Comparison of ENCODE assay signal across 1 cellular context in the genomic region with DNA sequence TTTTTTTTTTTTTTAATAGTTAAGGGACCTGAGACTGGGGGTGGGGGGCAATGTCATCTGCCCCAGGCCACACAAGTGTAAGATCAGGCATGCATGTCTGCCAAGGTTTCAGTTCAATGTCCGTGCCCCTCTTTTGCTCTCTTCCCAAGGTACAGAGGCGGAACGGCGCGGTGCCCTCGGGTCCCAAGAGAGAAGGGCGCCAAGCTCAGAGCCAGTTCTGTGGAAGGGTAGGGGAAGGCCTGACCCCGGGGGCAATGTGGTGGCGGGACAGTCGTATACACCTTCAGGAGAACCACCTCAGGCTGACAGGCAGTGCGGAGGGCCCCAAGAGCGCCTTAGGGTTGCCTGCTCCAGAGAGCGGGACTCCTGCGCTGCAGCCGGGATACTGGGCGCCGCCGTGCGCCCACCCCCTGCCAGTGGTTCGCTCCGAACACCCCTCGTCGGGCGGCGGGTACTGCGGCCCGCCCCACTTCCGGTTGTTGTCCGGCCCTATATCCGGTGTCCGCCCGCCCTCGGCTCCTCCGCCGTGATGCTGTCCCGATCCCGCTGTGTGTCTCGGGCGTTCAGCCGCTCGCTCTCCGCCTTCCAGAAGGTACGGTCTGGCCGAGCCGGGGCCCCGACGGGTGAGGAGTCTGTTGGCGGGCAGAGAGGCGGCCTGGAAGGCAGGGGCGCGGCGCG.
A peak's percentile ranks its signal among the peaks of the same experiment; 100 is the strongest.
TF ChIP-seq lines count a peak whose summit lies in the region.

Gene DLST (plus strand): TSS at position 492 of the 678 bp plus-strand sequence. CDS start 38 bp downstream, at position 530.

TF ChIP-seq in GM12878, 131 proteins besides CTCF, POLR2A, EP300 and RAD21 (continued from another document and continues in another):
- TF ChIP-seq ELK1 (IDR thresholded peaks at IDR 0.05; ENCODE audit: low read depth, low read length), result peak; percentile 80
- TF ChIP-seq SRF (IDR thresholded peaks at IDR 0.05; ENCODE audit: low read depth in 2 of 2, low read length in 2 of 2), result no peak
- no peak for TF ChIP-seq USF2 (IDR thresholded peaks at IDR 0.05; ENCODE audit: borderline replicate concordance, low read depth, low read length)
- peak; percentile 93 for TF ChIP-seq LARP7 (IDR thresholded peaks at IDR 0.05)
- TF ChIP-seq CEBPB (IDR thresholded peaks at IDR 0.05; ENCODE audit: borderline replicate concordance in 1 of 2, low read depth in 2 of 2, low read length in 2 of 2), result no peak
- peak; percentile 89 for TF ChIP-seq CBX5 (IDR thresholded peaks at IDR 0.05; ENCODE audit: low read depth)
- no peak for TF ChIP-seq RAD51 (IDR thresholded peaks at IDR 0.05)
- TF ChIP-seq KLF5 (IDR thresholded peaks at IDR 0.05; ENCODE audit: partially characterized antibody), result peak; percentile 99
- no peak for TF ChIP-seq SMAD1 (IDR thresholded peaks at IDR 0.05; ENCODE audit: low read depth, partially characterized antibody)
- no peak for TF ChIP-seq TCF7 (IDR thresholded peaks at IDR 0.05; ENCODE audit: borderline replicate concordance)
- no peak for TF ChIP-seq FOXM1 (IDR thresholded peaks at IDR 0.05; ENCODE audit: low read depth, low read length)
- no peak for TF ChIP-seq ZNF622 (IDR thresholded peaks at IDR 0.05)
- TF ChIP-seq CHD1 (IDR thresholded peaks at IDR 0.05; ENCODE audit: low read depth, low read length), result peak; percentile 100
- peak; percentile 59; the same call in 1 of the 2 replicates for TF ChIP-seq EED (IDR thresholded peaks at IDR 0.05; ENCODE audit: low read depth)
- peak; percentile 72; the same call in 2 of the 3 replicates for TF ChIP-seq POU2F2 (IDR thresholded peaks at IDR 0.05; ENCODE audit: borderline replicate concordance, low read depth, low read length)
- peak; percentile 61; the same call in 1 of the 2 replicates for TF ChIP-seq IRF4 (IDR thresholded peaks at IDR 0.05; ENCODE audit: low read depth, low read length)
- no peak for TF ChIP-seq CHD4 (IDR thresholded peaks at IDR 0.05)
- TF ChIP-seq HDAC2 (IDR thresholded peaks at IDR 0.05), result no peak
- no peak for TF ChIP-seq ZNF274 (IDR thresholded peaks at IDR 0.05; ENCODE audit: insufficient read depth, insufficient read length)
- no peak for TF ChIP-seq MYC (IDR thresholded peaks at IDR 0.05; ENCODE audit: insufficient read depth, insufficient read length, insufficient replicate concordance, low read length, severe bottlenecking)
- TF ChIP-seq IKZF1 (conservative IDR thresholded peaks at IDR 0.05), result peak; percentile 95
- no peak for TF ChIP-seq CEBPZ (IDR thresholded peaks at IDR 0.05; ENCODE audit: low read depth, low read length)
- TF ChIP-seq SREBF1 (IDR thresholded peaks at IDR 0.05; ENCODE audit: low read length), result peak; percentile 98
- TF ChIP-seq, protein P1, sequence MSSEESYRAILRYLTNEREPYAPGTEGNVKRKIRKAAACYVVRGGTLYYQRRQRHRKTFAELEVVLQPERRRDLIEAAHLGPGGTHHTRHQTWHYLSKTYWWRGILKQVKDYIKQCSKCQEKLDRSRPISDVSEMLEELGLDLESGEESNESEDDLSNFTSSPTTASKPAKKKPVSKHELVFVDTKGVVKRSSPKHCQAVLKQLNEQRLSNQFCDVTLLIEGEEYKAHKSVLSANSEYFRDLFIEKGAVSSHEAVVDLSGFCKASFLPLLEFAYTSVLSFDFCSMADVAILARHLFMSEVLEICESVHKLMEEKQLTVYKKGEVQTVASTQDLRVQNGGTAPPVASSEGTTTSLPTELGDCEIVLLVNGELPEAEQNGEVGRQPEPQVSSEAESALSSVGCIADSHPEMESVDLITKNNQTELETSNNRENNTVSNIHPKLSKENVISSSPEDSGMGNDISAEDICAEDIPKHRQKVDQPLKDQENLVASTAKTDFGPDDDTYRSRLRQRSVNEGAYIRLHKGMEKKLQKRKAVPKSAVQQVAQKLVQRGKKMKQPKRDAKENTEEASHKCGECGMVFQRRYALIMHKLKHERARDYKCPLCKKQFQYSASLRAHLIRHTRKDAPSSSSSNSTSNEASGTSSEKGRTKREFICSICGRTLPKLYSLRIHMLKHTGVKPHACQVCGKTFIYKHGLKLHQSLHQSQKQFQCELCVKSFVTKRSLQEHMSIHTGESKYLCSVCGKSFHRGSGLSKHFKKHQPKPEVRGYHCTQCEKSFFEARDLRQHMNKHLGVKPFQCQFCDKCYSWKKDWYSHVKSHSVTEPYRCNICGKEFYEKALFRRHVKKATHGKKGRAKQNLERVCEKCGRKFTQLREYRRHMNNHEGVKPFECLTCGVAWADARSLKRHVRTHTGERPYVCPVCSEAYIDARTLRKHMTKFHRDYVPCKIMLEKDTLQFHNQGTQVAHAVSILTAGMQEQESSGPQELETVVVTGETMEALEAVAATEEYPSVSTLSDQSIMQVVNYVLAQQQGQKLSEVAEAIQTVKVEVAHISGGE (CRISPR knock-in tag; IDR thresholded peaks at IDR 0.05), result peak; percentile 81
- TF ChIP-seq E2F4 (IDR thresholded peaks at IDR 0.05; ENCODE audit: low read depth, low read length), result 0 out of 2 replicates have a peak, but pooled peaks have one; percentile 3
- TF ChIP-seq, protein P2, sequence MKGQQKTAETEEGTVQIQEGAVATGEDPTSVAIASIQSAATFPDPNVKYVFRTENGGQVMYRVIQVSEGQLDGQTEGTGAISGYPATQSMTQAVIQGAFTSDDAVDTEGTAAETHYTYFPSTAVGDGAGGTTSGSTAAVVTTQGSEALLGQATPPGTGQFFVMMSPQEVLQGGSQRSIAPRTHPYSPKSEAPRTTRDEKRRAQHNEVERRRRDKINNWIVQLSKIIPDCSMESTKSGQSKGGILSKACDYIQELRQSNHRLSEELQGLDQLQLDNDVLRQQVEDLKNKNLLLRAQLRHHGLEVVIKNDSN (IDR thresholded peaks at IDR 0.05; ENCODE audit: borderline replicate concordance, extremely low read length, insufficient read depth, low read depth, low read length), result no peak
- TF ChIP-seq TCF12 (IDR thresholded peaks at IDR 0.05; ENCODE audit: low read depth, low read length), result 0 out of 2 replicates have a peak, but pooled peaks have one; percentile 46
- TF ChIP-seq RUNX3 (IDR thresholded peaks at IDR 0.05; ENCODE audit: low read length), result peak; percentile 68
- TF ChIP-seq NR2C1 (IDR thresholded peaks at IDR 0.05), result peak; percentile 62
- TF ChIP-seq STAT3 (IDR thresholded peaks at IDR 0.05; ENCODE audit: low read depth, low read length), result no peak
- TF ChIP-seq BRCA1 (IDR thresholded peaks at IDR 0.05; ENCODE audit: low read depth, low read length), result no peak
- TF ChIP-seq RELA (IDR thresholded peaks at IDR 0.05; ENCODE audit: borderline replicate concordance, partially characterized antibody), result peak; percentile 3
- no peak for TF ChIP-seq ZSCAN29 (IDR thresholded peaks at IDR 0.05)
- no peak for TF ChIP-seq CREM (IDR thresholded peaks at IDR 0.05; ENCODE audit: low read depth)
- TF ChIP-seq, protein P3, sequence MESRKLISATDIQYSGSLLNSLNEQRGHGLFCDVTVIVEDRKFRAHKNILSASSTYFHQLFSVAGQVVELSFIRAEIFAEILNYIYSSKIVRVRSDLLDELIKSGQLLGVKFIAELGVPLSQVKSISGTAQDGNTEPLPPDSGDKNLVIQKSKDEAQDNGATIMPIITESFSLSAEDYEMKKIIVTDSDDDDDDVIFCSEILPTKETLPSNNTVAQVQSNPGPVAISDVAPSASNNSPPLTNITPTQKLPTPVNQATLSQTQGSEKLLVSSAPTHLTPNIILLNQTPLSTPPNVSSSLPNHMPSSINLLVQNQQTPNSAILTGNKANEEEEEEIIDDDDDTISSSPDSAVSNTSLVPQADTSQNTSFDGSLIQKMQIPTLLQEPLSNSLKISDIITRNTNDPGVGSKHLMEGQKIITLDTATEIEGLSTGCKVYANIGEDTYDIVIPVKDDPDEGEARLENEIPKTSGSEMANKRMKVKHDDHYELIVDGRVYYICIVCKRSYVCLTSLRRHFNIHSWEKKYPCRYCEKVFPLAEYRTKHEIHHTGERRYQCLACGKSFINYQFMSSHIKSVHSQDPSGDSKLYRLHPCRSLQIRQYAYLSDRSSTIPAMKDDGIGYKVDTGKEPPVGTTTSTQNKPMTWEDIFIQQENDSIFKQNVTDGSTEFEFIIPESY (IDR thresholded peaks at IDR 0.05), result no peak
- TF ChIP-seq, protein P4, sequence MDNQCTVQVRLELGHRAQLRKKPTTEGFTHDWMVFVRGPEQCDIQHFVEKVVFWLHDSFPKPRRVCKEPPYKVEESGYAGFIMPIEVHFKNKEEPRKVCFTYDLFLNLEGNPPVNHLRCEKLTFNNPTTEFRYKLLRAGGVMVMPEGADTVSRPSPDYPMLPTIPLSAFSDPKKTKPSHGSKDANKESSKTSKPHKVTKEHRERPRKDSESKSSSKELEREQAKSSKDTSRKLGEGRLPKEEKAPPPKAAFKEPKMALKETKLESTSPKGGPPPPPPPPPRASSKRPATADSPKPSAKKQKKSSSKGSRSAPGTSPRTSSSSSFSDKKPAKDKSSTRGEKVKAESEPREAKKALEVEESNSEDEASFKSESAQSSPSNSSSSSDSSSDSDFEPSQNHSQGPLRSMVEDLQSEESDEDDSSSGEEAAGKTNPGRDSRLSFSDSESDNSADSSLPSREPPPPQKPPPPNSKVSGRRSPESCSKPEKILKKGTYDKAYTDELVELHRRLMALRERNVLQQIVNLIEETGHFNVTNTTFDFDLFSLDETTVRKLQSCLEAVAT (IDR thresholded peaks at IDR 0.05), result peak; percentile 74
- TF ChIP-seq, protein P5, sequence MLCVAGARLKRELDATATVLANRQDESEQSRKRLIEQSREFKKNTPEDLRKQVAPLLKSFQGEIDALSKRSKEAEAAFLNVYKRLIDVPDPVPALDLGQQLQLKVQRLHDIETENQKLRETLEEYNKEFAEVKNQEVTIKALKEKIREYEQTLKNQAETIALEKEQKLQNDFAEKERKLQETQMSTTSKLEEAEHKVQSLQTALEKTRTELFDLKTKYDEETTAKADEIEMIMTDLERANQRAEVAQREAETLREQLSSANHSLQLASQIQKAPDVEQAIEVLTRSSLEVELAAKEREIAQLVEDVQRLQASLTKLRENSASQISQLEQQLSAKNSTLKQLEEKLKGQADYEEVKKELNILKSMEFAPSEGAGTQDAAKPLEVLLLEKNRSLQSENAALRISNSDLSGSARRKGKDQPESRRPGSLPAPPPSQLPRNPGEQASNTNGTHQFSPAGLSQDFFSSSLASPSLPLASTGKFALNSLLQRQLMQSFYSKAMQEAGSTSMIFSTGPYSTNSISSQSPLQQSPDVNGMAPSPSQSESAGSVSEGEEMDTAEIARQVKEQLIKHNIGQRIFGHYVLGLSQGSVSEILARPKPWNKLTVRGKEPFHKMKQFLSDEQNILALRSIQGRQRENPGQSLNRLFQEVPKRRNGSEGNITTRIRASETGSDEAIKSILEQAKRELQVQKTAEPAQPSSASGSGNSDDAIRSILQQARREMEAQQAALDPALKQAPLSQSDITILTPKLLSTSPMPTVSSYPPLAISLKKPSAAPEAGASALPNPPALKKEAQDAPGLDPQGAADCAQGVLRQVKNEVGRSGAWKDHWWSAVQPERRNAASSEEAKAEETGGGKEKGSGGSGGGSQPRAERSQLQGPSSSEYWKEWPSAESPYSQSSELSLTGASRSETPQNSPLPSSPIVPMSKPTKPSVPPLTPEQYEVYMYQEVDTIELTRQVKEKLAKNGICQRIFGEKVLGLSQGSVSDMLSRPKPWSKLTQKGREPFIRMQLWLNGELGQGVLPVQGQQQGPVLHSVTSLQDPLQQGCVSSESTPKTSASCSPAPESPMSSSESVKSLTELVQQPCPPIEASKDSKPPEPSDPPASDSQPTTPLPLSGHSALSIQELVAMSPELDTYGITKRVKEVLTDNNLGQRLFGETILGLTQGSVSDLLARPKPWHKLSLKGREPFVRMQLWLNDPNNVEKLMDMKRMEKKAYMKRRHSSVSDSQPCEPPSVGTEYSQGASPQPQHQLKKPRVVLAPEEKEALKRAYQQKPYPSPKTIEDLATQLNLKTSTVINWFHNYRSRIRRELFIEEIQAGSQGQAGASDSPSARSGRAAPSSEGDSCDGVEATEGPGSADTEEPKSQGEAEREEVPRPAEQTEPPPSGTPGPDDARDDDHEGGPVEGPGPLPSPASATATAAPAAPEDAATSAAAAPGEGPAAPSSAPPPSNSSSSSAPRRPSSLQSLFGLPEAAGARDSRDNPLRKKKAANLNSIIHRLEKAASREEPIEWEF (IDR thresholded peaks at IDR 0.05; ENCODE audit: insufficient replicate concordance, low read depth, low read length), result no peak
